In genomic region chr2:111239107-111239506, GRCh38 we compare ENCODE assay signal across 11 cellular contexts.
A peak's percentile ranks its signal among the peaks of the same experiment; 100 is the strongest.
DNase-seq lines count a peak whose midpoint lies in the region; ATAC-seq and TF ChIP-seq lines count a peak whose summit lies in the region.
"Had no signal": no experiment of that assay in that cellular context is flagged by ENCODE, and none has a peak within 500 bp of the region (broad histone marks: within the 10 kb centered on the region; RNA-seq: fewer than 3 reads in every experiment).

No MANE protein-coding gene starts in this region.

- TF ChIP-seq CTCF in prostate gland (IDR thresholded peaks at IDR 0.05) = no peak

- no peaks in the 10 kb centered on the region for H3K4me1 ChIP-seq in prostate gland (replicated peaks)

- no peak overlapping the region for H3K27ac ChIP-seq in prostate gland
- H3K27ac ChIP-seq: right lobe of liver had no signal

- no peaks in the 10 kb centered on the region for H3K27me3 ChIP-seq in prostate gland (replicated peaks; ENCODE audit: insufficient read depth)
- H3K27me3 ChIP-seq: right lobe of liver had no signal

- ATAC-seq in GM18505 (IDR thresholded peaks at IDR 0.05; ENCODE audit: unreplicated experiment) (peak; percentile 74), GM19438 (IDR thresholded peaks at IDR 0.05; ENCODE audit: low read depth, unreplicated experiment) (peak; percentile 99), HG02884 (IDR thresholded peaks at IDR 0.05; ENCODE audit: unreplicated experiment) (peak; percentile 87)
- ATAC-seq: right lobe of liver had no signal

- H3K4me3 ChIP-seq in prostate gland = no peak overlapping the region
- H3K4me3 ChIP-seq: right lobe of liver had no signal

- no peaks in the 10 kb centered on the region for H3K9me3 ChIP-seq in prostate gland
- H3K9me3 ChIP-seq: right lobe of liver had no signal

- DNase-seq in MV-4-11 (lab: John Stamatoyannopoulos, UW) (peak; percentile 68), T1000 (lab: John Stamatoyannopoulos, UW) (no peak), prostate gland (ENCODE audit: low spot score) (no peak), NCI-H2196 (lab: John Stamatoyannopoulos, UW; ENCODE audit: unreplicated experiment) (no peak)
- no peak for DNase-seq in activated CD4-positive, alpha-beta T cell treated with anti-CD3 and anti-CD28 coated beads, Interleukin-2, amount 50 U/mL, for 1 hour
- DNase-seq: activated CD4-positive, alpha-beta T cell treated with anti-CD3 and anti-CD28 coated beads for 48 hours; CD4-positive, alpha-beta T cell; right lobe of liver had no signal

- TF ChIP-seq POLR2A in GM18505 (IDR thresholded peaks at IDR 0.05; ENCODE audit: borderline replicate concordance, extremely low read depth, insufficient read depth, insufficient read length) = no peak
- no peak for TF ChIP-seq POLR2A in prostate gland (IDR thresholded peaks at IDR 0.05)

- WGBS in prostate gland = 92% methylated on average over 4 of the region's 4 CpGs

- no peaks in the 10 kb centered on the region for H3K36me3 ChIP-seq in prostate gland
- H3K36me3 ChIP-seq: right lobe of liver had no signal

- intact Hi-C loops in prostate gland (cut with DNase I) = no loop called here
